ENCODE assay signal across 1 cellular context in the genomic region with DNA sequence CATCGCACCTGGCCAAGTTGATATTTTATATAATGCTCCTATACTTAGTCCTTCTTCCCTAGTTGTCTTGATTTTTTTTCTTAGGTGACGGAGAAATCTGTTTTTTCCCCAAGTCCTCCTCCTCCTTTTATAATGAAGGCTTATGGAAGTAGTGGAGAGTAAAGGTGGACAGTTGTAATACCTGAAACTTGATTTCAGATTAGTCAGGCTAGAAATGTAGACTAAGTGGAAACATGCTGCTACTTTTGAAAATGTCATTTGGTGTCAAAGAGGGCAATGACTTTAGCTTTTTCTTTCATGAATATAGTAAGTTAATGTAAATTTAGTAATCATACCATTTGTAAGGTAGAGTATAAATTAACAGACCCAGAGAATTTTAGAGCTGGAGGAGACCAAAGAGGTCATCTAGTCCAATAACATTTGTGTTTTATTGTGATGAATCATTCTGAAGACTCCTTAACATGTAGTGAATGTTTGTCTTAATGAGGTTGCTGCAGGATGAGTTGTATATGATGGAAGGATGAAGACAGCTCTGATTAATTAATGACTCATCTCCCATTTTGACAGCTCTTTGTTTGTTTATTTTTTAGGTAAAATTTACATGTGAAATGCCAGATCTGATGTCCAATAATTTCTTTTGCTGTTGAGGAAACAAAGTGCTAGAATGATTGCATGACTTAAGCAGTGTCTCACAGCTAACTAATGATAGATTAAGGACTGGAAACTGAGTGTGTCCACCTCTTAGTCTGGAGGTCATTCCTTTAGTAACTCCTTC.
TF ChIP-seq lines count a peak whose summit lies in the region.

No MANE protein-coding gene starts in this region.

TF ChIP-seq in HEK293, 187 proteins besides CTCF, POLR2A, EP300 and RAD21 (continued from another document):
- TF ChIP-seq, protein P1, sequence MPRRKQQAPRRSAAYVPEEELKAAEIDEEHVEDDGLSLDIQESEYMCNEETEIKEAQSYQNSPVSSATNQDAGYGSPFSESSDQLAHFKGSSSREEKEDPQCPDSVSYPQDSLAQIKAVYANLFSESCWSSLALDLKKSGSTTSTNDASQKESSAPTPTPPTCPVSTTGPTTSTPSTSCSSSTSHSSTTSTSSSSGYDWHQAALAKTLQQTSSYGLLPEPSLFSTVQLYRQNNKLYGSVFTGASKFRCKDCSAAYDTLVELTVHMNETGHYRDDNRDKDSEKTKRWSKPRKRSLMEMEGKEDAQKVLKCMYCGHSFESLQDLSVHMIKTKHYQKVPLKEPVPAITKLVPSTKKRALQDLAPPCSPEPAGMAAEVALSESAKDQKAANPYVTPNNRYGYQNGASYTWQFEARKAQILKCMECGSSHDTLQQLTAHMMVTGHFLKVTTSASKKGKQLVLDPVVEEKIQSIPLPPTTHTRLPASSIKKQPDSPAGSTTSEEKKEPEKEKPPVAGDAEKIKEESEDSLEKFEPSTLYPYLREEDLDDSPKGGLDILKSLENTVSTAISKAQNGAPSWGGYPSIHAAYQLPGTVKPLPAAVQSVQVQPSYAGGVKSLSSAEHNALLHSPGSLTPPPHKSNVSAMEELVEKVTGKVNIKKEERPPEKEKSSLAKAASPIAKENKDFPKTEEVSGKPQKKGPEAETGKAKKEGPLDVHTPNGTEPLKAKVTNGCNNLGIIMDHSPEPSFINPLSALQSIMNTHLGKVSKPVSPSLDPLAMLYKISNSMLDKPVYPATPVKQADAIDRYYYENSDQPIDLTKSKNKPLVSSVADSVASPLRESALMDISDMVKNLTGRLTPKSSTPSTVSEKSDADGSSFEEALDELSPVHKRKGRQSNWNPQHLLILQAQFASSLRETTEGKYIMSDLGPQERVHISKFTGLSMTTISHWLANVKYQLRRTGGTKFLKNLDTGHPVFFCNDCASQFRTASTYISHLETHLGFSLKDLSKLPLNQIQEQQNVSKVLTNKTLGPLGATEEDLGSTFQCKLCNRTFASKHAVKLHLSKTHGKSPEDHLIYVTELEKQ (tag by site-specific recombination; IDR thresholded peaks at IDR 0.05; ENCODE audit: borderline replicate concordance): peak; percentile 73; the same call in 1 of the 2 replicates
- no peak for TF ChIP-seq ZNF76 (tag by site-specific recombination; IDR thresholded peaks at IDR 0.05; ENCODE audit: borderline replicate concordance, low read depth)
- 0 out of 2 replicates have a peak, but pooled peaks have one; percentile 26 for TF ChIP-seq ZNF843 (tag by site-specific recombination; IDR thresholded peaks at IDR 0.05)
- TF ChIP-seq, protein P2, sequence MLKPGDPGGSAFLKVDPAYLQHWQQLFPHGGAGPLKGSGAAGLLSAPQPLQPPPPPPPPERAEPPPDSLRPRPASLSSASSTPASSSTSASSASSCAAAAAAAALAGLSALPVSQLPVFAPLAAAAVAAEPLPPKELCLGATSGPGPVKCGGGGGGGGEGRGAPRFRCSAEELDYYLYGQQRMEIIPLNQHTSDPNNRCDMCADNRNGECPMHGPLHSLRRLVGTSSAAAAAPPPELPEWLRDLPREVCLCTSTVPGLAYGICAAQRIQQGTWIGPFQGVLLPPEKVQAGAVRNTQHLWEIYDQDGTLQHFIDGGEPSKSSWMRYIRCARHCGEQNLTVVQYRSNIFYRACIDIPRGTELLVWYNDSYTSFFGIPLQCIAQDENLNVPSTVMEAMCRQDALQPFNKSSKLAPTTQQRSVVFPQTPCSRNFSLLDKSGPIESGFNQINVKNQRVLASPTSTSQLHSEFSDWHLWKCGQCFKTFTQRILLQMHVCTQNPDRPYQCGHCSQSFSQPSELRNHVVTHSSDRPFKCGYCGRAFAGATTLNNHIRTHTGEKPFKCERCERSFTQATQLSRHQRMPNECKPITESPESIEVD (tag by site-specific recombination; IDR thresholded peaks at IDR 0.05): peak; percentile 51
- TF ChIP-seq ZNF112 (tag by site-specific recombination; IDR thresholded peaks at IDR 0.05): no peak
- TF ChIP-seq SP7 (tag by site-specific recombination; IDR thresholded peaks at IDR 0.05): peak; percentile 69
- no peak for TF ChIP-seq ZNF792 (tag by site-specific recombination; IDR thresholded peaks at IDR 0.05)
- no peak for TF ChIP-seq ZBTB20 (tag by site-specific recombination; IDR thresholded peaks at IDR 0.05)
- TF ChIP-seq ZNF530 (tag by site-specific recombination; IDR thresholded peaks at IDR 0.05; ENCODE audit: low read depth): no peak
TF ChIP-seq in HEK293: peak in this region for 9.
